1 cellular context compared by ENCODE assay signal in genomic region chr3:113242091-113242581, GRCh38.
TF ChIP-seq lines count a peak whose summit lies in the region.

No MANE protein-coding gene starts in this region.

TF ChIP-seq in IMR-90, 13 proteins besides CTCF, POLR2A, EP300 and RAD21 (continued from another document):
- TF ChIP-seq USF2 (IDR thresholded peaks at IDR 0.05; ENCODE audit: low read depth, low read length) (no peak), RFX5 (IDR thresholded peaks at IDR 0.05; ENCODE audit: low read depth, low read length) (no peak), RCOR1 (IDR thresholded peaks at IDR 0.05; ENCODE audit: insufficient replicate concordance, low read length) (no peak), SMC3 (IDR thresholded peaks at IDR 0.05; ENCODE audit: low read depth, low read length) (no peak), CHD1 (IDR thresholded peaks at IDR 0.05; ENCODE audit: low read depth, low read length) (no peak), MXI1 (IDR thresholded peaks at IDR 0.05; ENCODE audit: borderline replicate concordance, low read depth, low read length) (no peak), ELK1 (IDR thresholded peaks at IDR 0.05; ENCODE audit: borderline replicate concordance, low read depth, low read length) (no peak), NFE2L2 (IDR thresholded peaks at IDR 0.05; ENCODE audit: low read depth, low read length) (no peak), FOS (IDR thresholded peaks at IDR 0.05; ENCODE audit: low read depth, low read length) (no peak), MAFK (IDR thresholded peaks at IDR 0.05; ENCODE audit: low read depth, low read length) (no peak), MAZ (IDR thresholded peaks at IDR 0.05; ENCODE audit: borderline replicate concordance, low read depth, low read length) (no peak)
